ENCODE assay signal across 26 cellular contexts in the genomic region with DNA sequence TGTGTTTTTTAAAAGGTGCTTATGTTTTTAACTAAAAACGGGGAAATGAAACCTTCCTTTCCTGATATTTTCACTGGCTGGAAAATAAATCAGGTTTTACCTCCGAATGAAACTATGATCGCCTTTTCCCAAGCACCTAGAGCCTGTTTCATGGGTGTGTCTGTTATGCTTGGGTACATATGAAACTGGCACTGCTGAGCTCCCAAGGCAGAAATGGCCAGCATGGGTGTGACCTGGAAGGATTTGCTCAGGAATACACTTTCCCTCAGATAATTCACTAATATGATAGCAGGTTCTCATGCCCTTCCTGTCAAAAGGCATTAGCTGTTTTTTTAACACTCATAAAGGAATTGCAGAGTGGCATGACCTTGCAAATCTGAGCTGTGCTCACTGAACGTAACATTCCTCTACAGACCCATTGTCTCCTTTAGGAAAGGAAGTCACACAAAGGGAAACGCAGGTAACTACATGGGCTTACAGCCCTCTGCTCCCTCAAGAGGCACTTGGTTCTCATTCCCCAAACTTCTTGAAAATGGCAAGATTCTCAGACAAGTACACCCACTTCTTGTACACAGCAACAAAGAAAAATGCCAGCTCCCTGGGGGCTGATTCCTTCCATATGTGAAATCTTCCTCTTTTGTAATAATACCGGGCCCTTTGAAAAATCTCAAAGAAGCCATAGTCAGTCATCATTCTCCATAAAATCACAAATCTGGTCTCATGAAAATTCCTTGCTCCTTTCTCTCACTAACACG.
DNase-seq lines count a peak whose midpoint lies in the region; ATAC-seq, FAIRE-seq and TF ChIP-seq lines count a peak whose summit lies in the region.
"Had no signal": no experiment of that assay in that cellular context is flagged by ENCODE, and none has a peak within 500 bp of the region (broad histone marks: within the 10 kb centered on the region; RNA-seq: fewer than 3 reads in every experiment).

No MANE protein-coding gene starts in this region.

- ATAC-seq in stimulated activated naive B cell treated with anti-CD40 and anti-IgM and Interleukin-4, amounts not matched to agents 10 μg/mL and 1 μg/mL and 100 μg/mL, for 72 hours (replicated peaks): no peak
- no peak for ATAC-seq in GM18861 (IDR thresholded peaks at IDR 0.05; ENCODE audit: unreplicated experiment)
- no peak for ATAC-seq in activated CD4-positive, CD25-positive, alpha-beta regulatory T cell treated with anti-CD3 and anti-CD28 coated beads, Interleukin-2, amount 50 U/mL, for 24 hours
- ATAC-seq: activated CD8-positive, alpha-beta memory T cell treated with anti-CD3 and anti-CD28 coated beads, Interleukin-2, amount 10 ng/mL, durations not matched to agents 7 days and 5 days; activated naive CD4-positive, alpha-beta T cell treated with anti-CD3 and anti-CD28 coated beads, Interleukin-2, amount 50 U/mL, for 72 hours; HepG2; natural killer cell; T-cell had no signal

- H3K27ac ChIP-seq in hepatocyte (peak overlapping the region; percentile 28), prostate gland (no peak overlapping the region)
- H3K27ac ChIP-seq: upper lobe of left lung had no signal

- H3K4me3 ChIP-seq in HFF-Myc (replicated peaks; ENCODE audit: low read depth, low read length) (no peak overlapping the region), bronchial epithelial cell (ENCODE audit: low read depth, low read length) (no peak overlapping the region), hepatocyte (no peak overlapping the region), prostate gland (no peak overlapping the region)
- H3K4me3 ChIP-seq: upper lobe of left lung had no signal

- H3K36me3 ChIP-seq in bronchial epithelial cell (ENCODE audit: control insufficient read depth, insufficient read depth, low read length) (no peaks in the 10 kb centered on the region), hepatocyte (replicated peaks; ENCODE audit: insufficient read depth, low read depth) (no peaks in the 10 kb centered on the region), prostate gland (no peaks in the 10 kb centered on the region)
- H3K36me3 ChIP-seq: upper lobe of left lung had no signal

- no peaks in the 10 kb centered on the region for H3K4me1 ChIP-seq in hepatocyte (ENCODE audit: insufficient read depth)
- H3K4me1 ChIP-seq in prostate gland (replicated peaks): no peaks in the 10 kb centered on the region
- H3K4me1 ChIP-seq: upper lobe of left lung had no signal

- no peak overlapping the region for H3K4me2 ChIP-seq in hepatocyte

- H4K20me1 ChIP-seq in hepatocyte (ENCODE audit: insufficient read depth, poor library complexity, severe bottlenecking): no peaks in the 10 kb centered on the region

- FAIRE-seq in bronchial epithelial cell (lab: Jason Lieb, UNC): no peak
- FAIRE-seq: HepG2 had no signal

- peaks cover 5 to 12% of the 10 kb centered on the region in 2 donors for H3K9me3 Mint-ChIP-seq in stimulated activated naive B cell treated with anti-CD40 and anti-IgM and Interleukin-4, amounts not matched to agents 10 μg/mL and 1 μg/mL and 100 μg/mL, for 72 hours
- H3K9me3 Mint-ChIP-seq: activated CD4-positive, alpha-beta T cell treated with anti-CD3 and anti-CD28 coated beads, Interleukin-2, amount 10 ng/mL, durations not matched to agents 24 days and 14 days; natural killer cell had no signal

- no peaks in the 10 kb centered on the region for H3K36me3 Mint-ChIP-seq in stimulated activated naive B cell treated with anti-CD40 and anti-IgM and Interleukin-4, amounts not matched to agents 10 μg/mL and 1 μg/mL and 100 μg/mL, for 72 hours
- H3K36me3 Mint-ChIP-seq: activated CD8-positive, alpha-beta memory T cell treated with anti-CD3 and anti-CD28 coated beads, Interleukin-2, amount 10 ng/mL, durations not matched to agents 7 days and 5 days; activated naive CD4-positive, alpha-beta T cell treated with anti-CD3 and anti-CD28 coated beads, Interleukin-2, amount 50 U/mL, for 72 hours; natural killer cell; T-cell had no signal

- H3K27me3 ChIP-seq in bronchial epithelial cell (ENCODE audit: control insufficient read depth, insufficient read depth, low read length) (no peaks in the 10 kb centered on the region), hepatocyte (no peaks in the 10 kb centered on the region), prostate gland (replicated peaks; ENCODE audit: insufficient read depth) (no peaks in the 10 kb centered on the region)
- H3K27me3 ChIP-seq: upper lobe of left lung had no signal

- no peaks in the 10 kb centered on the region for H3K9me2 ChIP-seq in hepatocyte (replicated peaks; ENCODE audit: insufficient read depth)

- H3K79me2 ChIP-seq in hepatocyte: no peaks in the 10 kb centered on the region

- TF ChIP-seq CTCF in HFF-Myc (IDR thresholded peaks at IDR 0.05; ENCODE audit: low read depth, low read length, missing control alignments) (no peak), bronchial epithelial cell (IDR thresholded peaks at IDR 0.05; ENCODE audit: insufficient read depth, low read length, severe bottlenecking) (no peak), hepatocyte (IDR thresholded peaks at IDR 0.05; ENCODE audit: poor library complexity) (no peak), prostate gland (IDR thresholded peaks at IDR 0.05) (no peak)

- no peak for TF ChIP-seq POLR2A in prostate gland (IDR thresholded peaks at IDR 0.05)

- intact Hi-C loops in prostate gland (cut with DNase I): no loop called here

- WGBS in hepatocyte (ENCODE audit: low lambda C conversion rate, missing lambda C conversion rate): 66% methylated on average over 7 of the region's 7 CpGs
- 70% methylated on average over 7 of the region's 7 CpGs for WGBS in prostate gland

- H3K27ac Mint-ChIP-seq in stimulated activated naive B cell treated with anti-CD40 and anti-IgM and Interleukin-4, amounts not matched to agents 10 μg/mL and 1 μg/mL and 100 μg/mL, for 72 hours: no peak overlapping the region
- H3K27ac Mint-ChIP-seq: activated CD4-positive, alpha-beta T cell treated with anti-CD3 and anti-CD28 coated beads, Interleukin-2, amount 10 ng/mL, durations not matched to agents 24 days and 14 days; activated CD8-positive, alpha-beta memory T cell treated with anti-CD3 and anti-CD28 coated beads, Interleukin-2, amount 10 ng/mL, durations not matched to agents 7 days and 5 days; activated naive CD4-positive, alpha-beta T cell treated with anti-CD3 and anti-CD28 coated beads, Interleukin-2, amount 50 U/mL, for 72 hours; natural killer cell had no signal

- DNase-seq in HFF-Myc (ENCODE audit: extremely low read depth, low read depth): peak; percentile 9
- peak; percentile 4 for DNase-seq in bronchial epithelial cell (ENCODE audit: low read depth)
- no peak for DNase-seq in hepatocyte (ENCODE audit: low spot score)
- peak; percentile 7 for DNase-seq in prostate gland (ENCODE audit: low spot score)
- no peak for DNase-seq in stimulated activated naive B cell treated with anti-CD40 and anti-IgM and Interleukin-4, amounts not matched to agents 10 μg/mL and 1 μg/mL and 100 μg/mL, for 72 hours
- no peak for DNase-seq in stimulated activated CD8-positive, alpha-beta memory T cell treated with anti-CD3 and anti-CD28 coated beads, Interleukin-4, amount 100 ng/mL, for 48 hours
- DNase-seq: activated CD4-positive, alpha-beta T cell treated with anti-CD3 and anti-CD28 coated beads, Interleukin-2, amount 10 ng/mL, durations not matched to agents 24 days and 14 days; activated CD8-positive, alpha-beta memory T cell treated with anti-CD3 and anti-CD28 coated beads, Interleukin-2, amount 10 ng/mL, durations not matched to agents 7 days and 5 days; AML-193; cortex of kidney; foreskin melanocyte; islet precursor cell; natural killer cell; NCI-H1417 treated with DMSO at 0.1 percent for 48 hours; NCI-H2171 treated with DMSO at 0.1 percent for 48 hours; NCI-H82; OCI-M1; SHP77; stimulated activated CD4-positive, alpha-beta T cell treated with anti-CD3 and anti-CD28 coated beads, Interleukin-1b, Interleukin-23, amount 100 ng/mL, for 48 hours; stimulated activated naive CD4-positive, alpha-beta T cell treated with Interleukin-2 at 50 U/mL for 16 hours; T-cell; upper lobe of left lung had no signal

- H3K27me3 Mint-ChIP-seq in stimulated activated naive B cell treated with anti-CD40 and anti-IgM and Interleukin-4, amounts not matched to agents 10 μg/mL and 1 μg/mL and 100 μg/mL, for 72 hours: peaks cover 3 to 5% of the 10 kb centered on the region in 2 donors

- no peak overlapping the region for H2AFZ ChIP-seq in hepatocyte

- no peak overlapping the region for H3K4me3 Mint-ChIP-seq in stimulated activated naive B cell treated with anti-CD40 and anti-IgM and Interleukin-4, amounts not matched to agents 10 μg/mL and 1 μg/mL and 100 μg/mL, for 72 hours
- H3K4me3 Mint-ChIP-seq: activated CD4-positive, alpha-beta T cell treated with anti-CD3 and anti-CD28 coated beads, Interleukin-2, amount 10 ng/mL, durations not matched to agents 24 days and 14 days; activated CD8-positive, alpha-beta memory T cell treated with anti-CD3 and anti-CD28 coated beads, Interleukin-2, amount 10 ng/mL, durations not matched to agents 7 days and 5 days; natural killer cell; T-cell had no signal

- H3K9me3 ChIP-seq in hepatocyte (ENCODE audit: low read depth) (no peaks in the 10 kb centered on the region), prostate gland (no peaks in the 10 kb centered on the region)
- H3K9me3 ChIP-seq: upper lobe of left lung had no signal

- H3K4me1 Mint-ChIP-seq in stimulated activated naive B cell treated with anti-CD40 and anti-IgM and Interleukin-4, amounts not matched to agents 10 μg/mL and 1 μg/mL and 100 μg/mL, for 72 hours: no peaks in the 10 kb centered on the region
- H3K4me1 Mint-ChIP-seq: activated CD4-positive, alpha-beta T cell treated with anti-CD3 and anti-CD28 coated beads, Interleukin-2, amount 10 ng/mL, durations not matched to agents 24 days and 14 days; activated CD8-positive, alpha-beta memory T cell treated with anti-CD3 and anti-CD28 coated beads, Interleukin-2, amount 10 ng/mL, durations not matched to agents 7 days and 5 days; T-cell had no signal

Comparison
In these comparisons a context has a peak if more than half of its experiments do, and no peak if none do; other contexts are left out.
1. DNase-seq: peak in HFF-Myc (single experiment), bronchial epithelial cell (single experiment) and prostate gland (single experiment); none in hepatocyte (single experiment), stimulated activated naive B cell treated with anti-CD40 and anti-IgM and Interleukin-4, amounts not matched to agents 10 μg/mL and 1 μg/mL and 100 μg/mL, for 72 hours (single experiment) and stimulated activated CD8-positive, alpha-beta memory T cell treated with anti-CD3 and anti-CD28 coated beads, Interleukin-4, amount 100 ng/mL, for 48 hours (single experiment).